In the genomic region with DNA sequence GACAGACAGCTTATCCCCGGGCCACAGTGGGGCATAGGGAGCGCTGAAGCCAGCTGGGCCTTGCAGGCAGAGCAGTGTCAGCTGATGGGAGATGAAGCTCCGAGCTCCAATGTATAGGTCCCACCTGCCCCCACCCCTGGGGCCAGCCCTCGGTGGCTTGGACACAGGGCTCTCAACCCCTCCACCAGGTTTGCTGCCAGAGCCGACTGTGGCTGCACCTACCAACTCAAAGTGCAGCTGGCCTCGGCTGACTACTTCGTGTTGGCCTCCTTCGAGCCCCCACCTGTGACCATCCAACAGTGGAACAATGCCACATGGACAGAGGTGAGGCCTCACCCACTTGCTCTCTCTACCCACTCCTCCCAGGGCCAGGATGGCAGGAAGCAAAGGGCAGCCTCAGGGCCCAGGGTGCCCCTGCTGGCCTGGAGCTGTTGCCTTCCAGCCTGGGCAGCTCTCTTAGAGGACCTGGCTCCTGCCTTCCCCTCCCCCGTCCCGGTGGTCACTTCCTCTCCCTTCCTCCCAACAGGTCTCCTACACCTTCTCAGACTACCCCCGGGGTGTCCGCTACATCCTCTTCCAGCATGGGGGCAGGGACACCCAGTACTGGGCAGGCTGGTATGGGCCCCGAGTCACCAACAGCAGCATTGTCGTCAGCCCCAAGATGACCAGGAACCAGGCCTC, we compare ENCODE assay signal across 1 cellular context.
TF ChIP-seq lines count a peak whose summit lies in the region.

No MANE protein-coding gene starts in this region.

TF ChIP-seq in IMR-90, 13 proteins besides CTCF, POLR2A, EP300 and RAD21 (continued from another document):
- TF ChIP-seq RFX5 (IDR thresholded peaks at IDR 0.05; ENCODE audit: low read depth, low read length) (no peak), RCOR1 (IDR thresholded peaks at IDR 0.05; ENCODE audit: insufficient replicate concordance, low read length) (no peak), FOS (IDR thresholded peaks at IDR 0.05; ENCODE audit: low read depth, low read length) (no peak), CHD1 (IDR thresholded peaks at IDR 0.05; ENCODE audit: low read depth, low read length) (no peak), NFE2L2 (IDR thresholded peaks at IDR 0.05; ENCODE audit: low read depth, low read length) (no peak), BHLHE40 (IDR thresholded peaks at IDR 0.05; ENCODE audit: low read depth, low read length) (no peak), MAFK (IDR thresholded peaks at IDR 0.05; ENCODE audit: low read depth, low read length) (no peak), CEBPB (IDR thresholded peaks at IDR 0.05; ENCODE audit: low read depth, low read length) (no peak), MXI1 (IDR thresholded peaks at IDR 0.05; ENCODE audit: borderline replicate concordance, low read depth, low read length) (no peak), MAZ (IDR thresholded peaks at IDR 0.05; ENCODE audit: borderline replicate concordance, low read depth, low read length) (no peak)
- TF ChIP-seq, protein P1, sequence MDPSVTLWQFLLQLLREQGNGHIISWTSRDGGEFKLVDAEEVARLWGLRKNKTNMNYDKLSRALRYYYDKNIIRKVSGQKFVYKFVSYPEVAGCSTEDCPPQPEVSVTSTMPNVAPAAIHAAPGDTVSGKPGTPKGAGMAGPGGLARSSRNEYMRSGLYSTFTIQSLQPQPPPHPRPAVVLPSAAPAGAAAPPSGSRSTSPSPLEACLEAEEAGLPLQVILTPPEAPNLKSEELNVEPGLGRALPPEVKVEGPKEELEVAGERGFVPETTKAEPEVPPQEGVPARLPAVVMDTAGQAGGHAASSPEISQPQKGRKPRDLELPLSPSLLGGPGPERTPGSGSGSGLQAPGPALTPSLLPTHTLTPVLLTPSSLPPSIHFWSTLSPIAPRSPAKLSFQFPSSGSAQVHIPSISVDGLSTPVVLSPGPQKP (IDR thresholded peaks at IDR 0.05; ENCODE audit: borderline replicate concordance, low read depth, low read length), result no peak
